17 cellular contexts compared by ENCODE assay signal in genomic region chr20:62149532-62150235, GRCh38. TPM values are rescaled to one million over a fixed set of nuclear protein-coding genes. Genes with fewer than 3 reads are reported as not detected.
DNase-seq lines count a peak whose midpoint lies in the region; ATAC-seq, FAIRE-seq and TF ChIP-seq lines count a peak whose summit lies in the region.
"Had no signal": no experiment of that assay in that cellular context is flagged by ENCODE, and none has a peak within 500 bp of the region (broad histone marks: within the 10 kb centered on the region; RNA-seq: fewer than 3 reads in every experiment).

No MANE protein-coding gene starts in this region.

- H3K36me3 ChIP-seq in colonic mucosa (no peaks in the 10 kb centered on the region), small intestine (ENCODE audit: control insufficient read depth in 2 of 2, insufficient read depth in 2 of 2, low read length in 2 of 2) (no peaks in the 10 kb centered on the region)
- H3K36me3 ChIP-seq: right atrium auricular region had no signal

- H3K4me1 Mint-ChIP-seq in neural crest cell = peaks cover 28% of the 10 kb centered on the region

- H3K27ac Mint-ChIP-seq in neural crest cell (ENCODE audit: unreplicated experiment) = peak overlapping the region; percentile 12
- H3K27ac Mint-ChIP-seq: activated T-cell treated with anti-CD3 and anti-CD28 coated beads, Interleukin-2, amount 50 U/mL, for 24 hours; B cell; stimulated activated naive CD8-positive, alpha-beta T cell treated with anti-CD3 and anti-CD28 coated beads, Interleukin-15, Interleukin-2, amounts not matched to agents 100 ng/mL and 50 ng/mL, for 24 hours; T-cell had no signal

- H3K9ac ChIP-seq in colonic mucosa (ENCODE audit: low read depth in 2 of 2, low read length in 2 of 2) = no peak overlapping the region

- intact Hi-C loops in colonic mucosa (cut with DNase I) = no loop called here

- DNase-seq in GM03348 (ENCODE audit: low spot score) (peak; percentile 50), astrocyte of the hippocampus (ENCODE audit: low read depth, low spot score) (peak; percentile 68), foreskin keratinocyte (peak; percentile 78 to 89), neural crest cell (ENCODE audit: low read depth, low spot score) (no peak), iPS-NIHi11 (ENCODE audit: low spot score) (no peak), colonic mucosa (no peak), small intestine (no peak), GM19239 (ENCODE audit: insufficient read length, low spot score) (no peak)
- DNase-seq: activated CD4-positive, alpha-beta T cell treated with anti-CD3 and anti-CD28 coated beads for 4 hours; activated T-cell treated with anti-CD3 and anti-CD28 coated beads, Interleukin-2, amount 50 U/mL, for 24 hours; DND-41; T-cell had no signal

- H3K9me3 Mint-ChIP-seq in neural crest cell = no peaks in the 10 kb centered on the region

- WGBS in small intestine, 3 donors = 76 to 85% (median 83%) methylated on average over 21 of the region's 21 CpGs

- peak overlapping the region; percentile 49 for H3K4me3 Mint-ChIP-seq in neural crest cell
- H3K4me3 Mint-ChIP-seq: activated T-cell treated with anti-CD3 and anti-CD28 coated beads, Interleukin-2, amount 50 U/mL, for 24 hours; B cell; stimulated activated naive CD8-positive, alpha-beta T cell treated with anti-CD3 and anti-CD28 coated beads, Interleukin-15, Interleukin-2, amounts not matched to agents 100 ng/mL and 50 ng/mL, for 24 hours; T-cell had no signal

- H3K36me3 Mint-ChIP-seq in neural crest cell (ENCODE audit: low read depth) = peaks cover 22% of the 10 kb centered on the region

- H3K27ac ChIP-seq in foreskin keratinocyte (no peak overlapping the region), colonic mucosa (no peak overlapping the region), small intestine (ENCODE audit: low read depth in 1 of 2, low read length in 1 of 2) (no peak overlapping the region)
- H3K27ac ChIP-seq: hepatocyte, right atrium auricular region had no signal

- H3K9me3 ChIP-seq in colonic mucosa (no peaks in the 10 kb centered on the region), small intestine (ENCODE audit: control insufficient read depth, low read depth) (peaks cover 2% of the 10 kb centered on the region)
- H3K9me3 ChIP-seq: right atrium auricular region had no signal

- no peaks in the 10 kb centered on the region for H3K27me3 ChIP-seq in foreskin keratinocyte
- no peaks in the 10 kb centered on the region for H3K27me3 ChIP-seq in colonic mucosa
- H3K27me3 ChIP-seq in small intestine (ENCODE audit: control insufficient read depth in 2 of 2, insufficient read depth in 2 of 2, low read length in 2 of 2) = no peaks in the 10 kb centered on the region
- H3K27me3 ChIP-seq: hepatocyte, right atrium auricular region had no signal

- TF ChIP-seq CTCF in foreskin keratinocyte (conservative IDR thresholded peaks at IDR 0.05) (no peak), neural crest cell (conservative IDR thresholded peaks at IDR 0.05) (no peak), colonic mucosa (IDR thresholded peaks at IDR 0.05) (no peak)

- H3K4me3 ChIP-seq in colonic mucosa (no peak overlapping the region), small intestine (ENCODE audit: low read depth in 1 of 2, low read length in 2 of 2) (no peak overlapping the region)
- H3K4me3 ChIP-seq: hepatocyte, right atrium auricular region had no signal

- H3K27me3 Mint-ChIP-seq in neural crest cell (ENCODE audit: low read depth) = no peaks in the 10 kb centered on the region
- H3K27me3 Mint-ChIP-seq: activated T-cell treated with anti-CD3 and anti-CD28 coated beads, Interleukin-2, amount 50 U/mL, for 24 hours; B cell; stimulated activated naive CD8-positive, alpha-beta T cell treated with anti-CD3 and anti-CD28 coated beads, Interleukin-15, Interleukin-2, amounts not matched to agents 100 ng/mL and 50 ng/mL, for 24 hours; T-cell had no signal

- FAIRE-seq in small intestine (lab: Jason Lieb, UNC) = no peak
- no peak for FAIRE-seq in GM19239 (lab: Jason Lieb, UNC)
- FAIRE-seq: GM12892 had no signal

- H3K4me1 ChIP-seq in foreskin keratinocyte = peaks cover 10% of the 10 kb centered on the region
- H3K4me1 ChIP-seq in colonic mucosa = peaks cover 5% of the 10 kb centered on the region
- peaks cover under 1 to 5% of the 10 kb centered on the region in 2 donors for H3K4me1 ChIP-seq in small intestine (ENCODE audit: control insufficient read depth in 2 of 2, insufficient read depth in 1 of 2, low read depth in 1 of 2, low read length in 1 of 2)

- peak; percentile 81 for ATAC-seq in foreskin keratinocyte
- ATAC-seq: T-cell had no signal

RNA-seq across cellular contexts. Expression of gene SS18L1, which starts 6.1 kb away (rescaled TPM):
- 7.7 and 8.1 TPM in 2 replicates for total RNA-seq in foreskin keratinocyte
- polyA plus RNA-seq in foreskin keratinocyte = 3.1 and 3.6 TPM in 2 replicates
- total RNA-seq in neural crest cell = 29.6 and 30.0 TPM in 2 replicates
- 10 to 100 TPM; 10.1 to 17.7 TPM for total RNA-seq in colonic mucosa
- polyA plus RNA-seq in small intestine = 10 to 100 TPM in 1 of 3 donors, 1 to 10 TPM in 2; 7.5 to 13.0 (median 9.7) TPM

RNA-seq across cellular contexts. Expression of gene PSMA7, which starts 6.5 kb away (rescaled TPM):
- total RNA-seq in foreskin keratinocyte (365 and 371 TPM in 2 replicates), neural crest cell (318 and 322 TPM in 2 replicates), colonic mucosa (100 to 1,000 TPM; 164 to 315 TPM)
- polyA plus RNA-seq in foreskin keratinocyte (474 and 475 TPM in 2 replicates), small intestine (100 to 1,000 TPM; 307 to 378 (median 313) TPM)

RNA-seq across cellular contexts. Expression of gene LSM14B, which starts 27.4 kb away (rescaled TPM):
- total RNA-seq in foreskin keratinocyte (24.6 and 24.8 TPM in 2 replicates), neural crest cell (97.1 TPM in 2 replicates), colonic mucosa (10 to 100 TPM; 38.6 to 38.8 TPM)
- polyA plus RNA-seq in foreskin keratinocyte (17.5 and 18.1 TPM in 2 replicates), small intestine (10 to 100 TPM; 11.9 to 23.3 (median 13.0) TPM)

RNA-seq across cellular contexts. Expression of gene MTG2, which starts 33.1 kb away (rescaled TPM):
- total RNA-seq in foreskin keratinocyte = 29.3 and 35.0 TPM in 2 replicates
- 35.1 and 46.1 TPM in 2 replicates for polyA plus RNA-seq in foreskin keratinocyte
- 32.9 and 34.6 TPM in 2 replicates for total RNA-seq in neural crest cell
- total RNA-seq in colonic mucosa = 10 to 100 TPM; 30.4 to 46.7 TPM
- polyA plus RNA-seq in small intestine = 10 to 100 TPM; 24.9 to 39.4 (median 34.4) TPM

Comparison
In these comparisons a context has a peak if more than half of its experiments do, and no peak if none do; other contexts are left out.
1. DNase-seq: peak in GM03348 (single experiment), astrocyte of the hippocampus (single experiment) and foreskin keratinocyte (2 of 2); none in neural crest cell (single experiment), iPS-NIHi11 (single experiment), colonic mucosa (single experiment), small intestine (single experiment) and GM19239 (single experiment).